8 cellular contexts compared by ENCODE assay signal in the genomic region with DNA sequence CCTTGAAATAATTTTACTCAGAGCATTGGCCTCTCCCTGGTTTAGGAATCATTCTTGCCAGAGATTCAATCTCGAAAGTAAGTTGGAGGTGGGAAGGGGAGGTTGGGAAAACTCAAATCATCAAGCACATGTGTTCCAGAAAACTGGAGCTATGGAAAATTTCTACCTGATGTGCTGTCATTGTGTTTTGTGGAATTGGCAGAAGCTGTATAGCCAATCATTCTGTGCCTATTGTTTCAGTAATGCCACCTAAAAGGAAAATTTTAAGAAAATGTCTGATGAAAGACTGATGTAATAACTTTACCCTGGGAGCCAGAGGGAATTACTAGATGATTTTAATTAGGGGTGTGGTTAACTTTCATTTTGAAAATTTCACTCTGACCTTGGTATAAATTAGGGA.
DNase-seq lines count a peak whose midpoint lies in the region; ATAC-seq, FAIRE-seq and TF ChIP-seq lines count a peak whose summit lies in the region.
"Not testable (repeated sequence)": the region's sequence is repeated elsewhere in the genome, so short reads cannot be mapped to it uniquely, and the experiment has no call there.

No MANE protein-coding gene starts in this region.

- POLR2A ChIA-PET in WTC11 (lab: Charles Lee): not testable (repeated sequence)

- H3K4me2 ChIP-seq in GM23248 (ENCODE audit: unreplicated experiment) (peak overlapping the region; percentile 58), keratinocyte (ENCODE audit: control insufficient read depth, extremely low read depth, insufficient read depth, low read depth, low read length) (peak overlapping the region; percentile 32), osteoblast (ENCODE audit: insufficient read depth, low read length) (peak overlapping the region; percentile 28)

- 39 to 50% methylated on average over 1 of the region's 1 CpG for WGBS in GM23248 (ENCODE audit: low coverage in 1 of 2, low lambda C conversion rate in 2 of 2, missing lambda C conversion rate in 2 of 2), 2 experiments

- H3K9me3 Mint-ChIP-seq in HFFc6, WTC11: not testable (repeated sequence)

- DNase-seq in AG09319 (ENCODE audit: extremely low read depth, low read depth) (peak; percentile 22), GM23248 (peak; percentile 14), OCI-M1 (lab: John Stamatoyannopoulos, UW) (peak; percentile 50)
- DNase-seq in HFFc6; WTC11 (ENCODE audit: low spot score); epithelial cell of prostate (ENCODE audit: low read depth, low spot score); keratinocyte (ENCODE audit: low read depth, low spot score); osteoblast (ENCODE audit: insufficient read length, low spot score, missing footprints): not testable (repeated sequence)

- H3K36me3 ChIP-seq in GM23248 (ENCODE audit: low read depth); keratinocyte (ENCODE audit: control insufficient read depth in 2 of 2, extremely low read depth in 1 of 2, insufficient read depth in 2 of 2, low read length in 2 of 2); osteoblast (ENCODE audit: insufficient read depth, low read length): not testable (repeated sequence)

- H3K9me1 ChIP-seq in keratinocyte (ENCODE audit: control insufficient read depth, extremely low read depth, insufficient read depth, low read length): not testable (repeated sequence)

- H3K4me1 ChIP-seq in GM23248 (ENCODE audit: insufficient read depth): peaks cover 31% of the 10 kb centered on the region
- not testable (repeated sequence) for H3K4me1 ChIP-seq in keratinocyte (ENCODE audit: control insufficient read depth, extremely low read depth, insufficient read depth, low read length); osteoblast (ENCODE audit: insufficient read depth, low read length)

- not testable (repeated sequence) for H3K9me3 ChIP-seq in GM23248 (ENCODE audit: low read depth); keratinocyte (ENCODE audit: control insufficient read depth, low read depth, low read length); osteoblast (ENCODE audit: low read depth, low read length)

- H3K79me2 ChIP-seq in GM23248 (ENCODE audit: insufficient read depth): peaks cover 35% of the 10 kb centered on the region
- H3K79me2 ChIP-seq in keratinocyte (ENCODE audit: control insufficient read depth, insufficient read depth, low read length); osteoblast (ENCODE audit: insufficient read depth, low read length): not testable (repeated sequence)

- H3K9me2 ChIP-seq in GM23248 (ENCODE audit: insufficient read depth): not testable (repeated sequence)

- not testable (repeated sequence) for H3K36me3 Mint-ChIP-seq in HFFc6 (ENCODE audit: low read depth); WTC11

- H3K27ac Mint-ChIP-seq in HFFc6: peak overlapping the region; percentile 57
- H3K27ac Mint-ChIP-seq in WTC11: peak overlapping the region; percentile 4; the same call in 1 of the 2 replicates

- peaks cover 48% of the 10 kb centered on the region for H3K4me1 Mint-ChIP-seq in HFFc6 (ENCODE audit: low read depth)
- H3K4me1 Mint-ChIP-seq in WTC11: peaks cover 57% of the 10 kb centered on the region

- peak overlapping the region; percentile 16; the same call in 1 of the 2 replicates for H3K4me3 Mint-ChIP-seq in HFFc6
- H3K4me3 Mint-ChIP-seq in WTC11: not testable (repeated sequence)

- H3K27ac ChIP-seq in GM23248: peak overlapping the region; percentile 57
- peak overlapping the region; percentile 44 for H3K27ac ChIP-seq in epithelial cell of prostate
- H3K27ac ChIP-seq in keratinocyte (ENCODE audit: control insufficient read depth, insufficient read depth, low read length); osteoblast (ENCODE audit: low read depth, low read length): not testable (repeated sequence)

- not testable (repeated sequence) for ATAC-seq in WTC11

- H2AFZ ChIP-seq in GM23248 (peak overlapping the region; percentile 65), osteoblast (ENCODE audit: low read length) (peak overlapping the region; percentile 22)
- H2AFZ ChIP-seq in keratinocyte (ENCODE audit: control insufficient read depth, low read length): not testable (repeated sequence)

- CTCF ChIA-PET in WTC11 (lab: Charles Lee): not testable (repeated sequence)

- dilution Hi-C loops in keratinocyte (cut with MboI; ENCODE audit: extremely low pct_ligation_motif_present, low sequenced_read_pairs): not testable (repeated sequence)

- peak overlapping the region; percentile 21; the same call in 1 of the 2 replicates for H3K4me3 ChIP-seq in GM23248
- H3K4me3 ChIP-seq in keratinocyte (ENCODE audit: control insufficient read depth in 2 of 3, extremely low read depth in 1 of 3, insufficient read depth in 2 of 3, low read depth in 1 of 3, low read length in 3 of 3); osteoblast (ENCODE audit: insufficient read depth, low read length): not testable (repeated sequence)

- TF ChIP-seq CTCF in AG09319 (IDR thresholded peaks at IDR 0.05; ENCODE audit: low read depth, low read length); HFFc6 (IDR thresholded peaks at IDR 0.05); WTC11 (IDR thresholded peaks at IDR 0.05); keratinocyte (optimal IDR thresholded peaks at IDR 0.05 in 1 of 3, IDR thresholded peaks at IDR 0.05 in 1 of 3, conservative IDR thresholded peaks at IDR 0.05 in 1 of 3; ENCODE audit: extremely low read depth in 1 of 3, insufficient read depth in 2 of 3, low read length in 3 of 3); osteoblast (IDR thresholded peaks at IDR 0.05; ENCODE audit: extremely low read depth, low read depth, low read length): not testable (repeated sequence)

- H3K9ac ChIP-seq in GM23248: peak overlapping the region; percentile 28
- not testable (repeated sequence) for H3K9ac ChIP-seq in keratinocyte (ENCODE audit: control insufficient read depth, extremely low read depth, insufficient read depth, low read length)

- FAIRE-seq in keratinocyte (lab: Jason Lieb, UNC): not testable (repeated sequence)

- not testable (repeated sequence) for H3K27me3 ChIP-seq in GM23248 (replicated peaks; ENCODE audit: insufficient read depth); keratinocyte (ENCODE audit: control insufficient read depth, extremely low read depth, insufficient read depth, low read length); osteoblast (ENCODE audit: insufficient read depth, low read length)

- H4K20me1 ChIP-seq in GM23248 (ENCODE audit: insufficient read depth); keratinocyte (ENCODE audit: control insufficient read depth, extremely low read depth, insufficient read depth, low read length); osteoblast (ENCODE audit: insufficient read depth, low read length): not testable (repeated sequence)

- H3K27me3 Mint-ChIP-seq in HFFc6 (ENCODE audit: insufficient read depth); WTC11 (ENCODE audit: low read depth): not testable (repeated sequence)

- H3F3A ChIP-seq in GM23248 (ENCODE audit: insufficient read depth): peaks cover 16% of the 10 kb centered on the region

- in situ Hi-C loops in GM23248 (cut with MboI): not testable (repeated sequence)
